29 cellular contexts compared by ENCODE assay signal in genomic region chr2:20005891-20006470, GRCh38. TPM values are rescaled to one million over a fixed set of nuclear protein-coding genes. Genes with fewer than 3 reads are reported as not detected.
"Had no signal": no experiment of that assay in that cellular context is flagged by ENCODE, and none has a peak within 500 bp of the region (broad histone marks: within the 10 kb centered on the region; RNA-seq: fewer than 3 reads in every experiment).

No MANE protein-coding gene starts in this region.

- H3K4me1 Mint-ChIP-seq: memory B cell had no signal

- H3K27me3 ChIP-seq: colonic mucosa had no signal

- H3K4me3 ChIP-seq: colonic mucosa, esophagus squamous epithelium, gastrocnemius medialis, heart right ventricle, left lung, lung had no signal

- H3K4me3 Mint-ChIP-seq: dendritic cell treated with granulocyte-macrophage colony-stimulating factor and Interleukin-4, amounts not matched to agents 40 ng/mL and 50 ng/mL, for 4 days; effector memory CD8-positive, alpha-beta T cell; endodermal cell; memory B cell had no signal

- H3K36me3 Mint-ChIP-seq: memory B cell had no signal

- H3K27ac ChIP-seq: colonic mucosa, epithelial cell of prostate, esophagus squamous epithelium, gastrocnemius medialis, heart right ventricle, left lung had no signal

- H3K36me3 ChIP-seq: colonic mucosa, esophagus squamous epithelium, gastrocnemius medialis, heart right ventricle, left lung had no signal

- H3K4me1 ChIP-seq: colonic mucosa, esophagus squamous epithelium, gastrocnemius medialis, heart right ventricle, left lung had no signal

- DNase-seq: colonic mucosa; cortex of kidney; effector CD8-positive, alpha-beta T cell; effector memory CD8-positive, alpha-beta T cell; endodermal cell; erythroblast; esophagus squamous epithelium; foreskin fibroblast; foreskin melanocyte; gastrocnemius medialis; glutamatergic neuron; head of caudate nucleus; heart right ventricle; hippocampal formation; left cardiac atrium; left lung; left ventricle myocardium superior; mammary epithelial cell; mesendoderm; midbrain had no signal

- H3K9me3 ChIP-seq: colonic mucosa, esophagus squamous epithelium, gastrocnemius medialis, heart right ventricle, left lung had no signal

- H3K9me3 Mint-ChIP-seq: dendritic cell treated with granulocyte-macrophage colony-stimulating factor and Interleukin-4, amounts not matched to agents 40 ng/mL and 50 ng/mL, for 4 days; effector memory CD8-positive, alpha-beta T cell; endodermal cell; memory B cell had no signal

- FAIRE-seq: endometrium, islet of Langerhans, keratinocyte had no signal

- ATAC-seq: effector memory CD8-positive, alpha-beta T cell; esophagus mucosa; gastrocnemius medialis; heart right ventricle; left cardiac atrium; left lung; left ventricle myocardium superior had no signal

- H3K27ac Mint-ChIP-seq: dendritic cell treated with granulocyte-macrophage colony-stimulating factor and Interleukin-4, amounts not matched to agents 40 ng/mL and 50 ng/mL, for 4 days; effector memory CD8-positive, alpha-beta T cell; endodermal cell; memory B cell had no signal

RNA-seq across cellular contexts. Expression of gene MATN3, which starts 6.5 kb away (rescaled TPM):
- total RNA-seq: mononuclear cell had no signal
